Comparison of ENCODE assay signal across 8 cellular contexts in the genomic region with DNA sequence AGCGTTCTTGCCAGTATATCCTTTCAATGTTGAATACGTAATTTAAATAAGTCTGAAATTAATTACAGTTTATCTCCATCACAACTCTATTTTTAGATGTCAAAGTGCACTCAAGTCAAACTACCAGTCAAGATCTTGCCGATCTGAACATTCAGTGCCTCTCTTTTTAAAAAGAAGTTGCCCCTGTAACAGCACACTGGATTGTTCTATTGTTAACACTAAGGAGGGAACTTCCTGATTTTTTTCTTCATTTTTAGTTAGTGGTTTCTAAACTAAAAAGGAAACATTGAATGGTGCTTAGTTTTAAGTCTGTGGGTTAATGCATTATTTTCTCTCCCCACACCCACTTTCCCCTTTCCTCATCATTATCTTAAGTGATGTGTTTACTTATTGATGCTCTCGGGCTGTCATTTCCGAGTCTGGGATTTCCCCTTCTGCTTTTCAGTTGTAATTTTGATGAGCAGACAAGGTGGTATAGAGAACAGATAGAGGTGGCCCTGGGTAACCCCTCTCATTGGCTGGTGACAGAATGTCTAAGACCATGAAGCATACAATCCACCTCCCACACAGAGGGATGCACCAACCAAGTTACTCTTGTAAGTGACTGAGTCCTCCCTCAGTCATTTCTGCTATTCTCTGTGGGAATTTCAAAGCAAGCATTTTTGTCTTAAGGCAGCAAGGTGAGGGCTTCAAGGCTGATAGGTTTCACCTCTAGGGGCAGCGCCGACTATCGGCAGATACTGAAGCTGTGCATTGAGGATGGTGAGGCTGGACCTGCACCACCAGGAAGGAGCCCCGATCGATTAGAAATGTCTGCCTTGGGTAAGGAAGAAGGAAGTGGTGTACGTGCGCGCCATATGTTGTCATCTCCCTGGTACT. TPM values are rescaled to one million over a fixed set of nuclear protein-coding genes. Genes with fewer than 3 reads are reported as not detected.
A peak's percentile ranks its signal among the peaks of the same experiment; 100 is the strongest.
DNase-seq lines count a peak whose midpoint lies in the region; ATAC-seq and TF ChIP-seq lines count a peak whose summit lies in the region.
"Had no signal": no experiment of that assay in that cellular context is flagged by ENCODE, and none has a peak within 500 bp of the region (broad histone marks: within the 10 kb centered on the region; RNA-seq: fewer than 3 reads in every experiment).

No MANE protein-coding gene starts in this region.

- H3K27ac Mint-ChIP-seq in activated naive CD8-positive, alpha-beta T cell treated with anti-CD3 and anti-CD28 coated beads for 36 hours = peak overlapping the region; percentile 22

- peak; percentile 76 for ATAC-seq in GM21619 (IDR thresholded peaks at IDR 0.05; ENCODE audit: unreplicated experiment)

- H3K4me1 Mint-ChIP-seq in activated naive CD8-positive, alpha-beta T cell treated with anti-CD3 and anti-CD28 coated beads for 36 hours = peaks cover 16% of the 10 kb centered on the region

- TF ChIP-seq CTCF in GM20000 (IDR thresholded peaks at IDR 0.05; ENCODE audit: extremely low read depth, missing control alignments) = no peak

- H3K9me3 Mint-ChIP-seq in activated naive CD8-positive, alpha-beta T cell treated with anti-CD3 and anti-CD28 coated beads for 36 hours = no peaks in the 10 kb centered on the region

- peaks cover 13% of the 10 kb centered on the region for H3K27me3 Mint-ChIP-seq in activated naive CD8-positive, alpha-beta T cell treated with anti-CD3 and anti-CD28 coated beads for 36 hours

- peak; percentile 62 to 73 for DNase-seq in NOMO-1 (lab: John Stamatoyannopoulos, UW; ENCODE audit: unreplicated experiment in 2 of 2)
- peak; percentile 61 for DNase-seq in activated naive CD8-positive, alpha-beta T cell treated with anti-CD3 and anti-CD28 coated beads for 36 hours
- DNase-seq in stimulated activated CD4-positive, alpha-beta T cell treated with anti-CD3 and anti-CD28 coated beads, Interleukin-4, amount 100 ng/mL, for 48 hours (ENCODE audit: low read depth in 2 of 2) = peak; percentile 28 to 35
- no peak for DNase-seq in GM20000 (ENCODE audit: low spot score)
- no peak for DNase-seq in NCI-H1105 (lab: John Stamatoyannopoulos, UW)
- no peak for DNase-seq in activated gamma-delta T cell (lab: John Stamatoyannopoulos, UW)

- H3K36me3 Mint-ChIP-seq in activated naive CD8-positive, alpha-beta T cell treated with anti-CD3 and anti-CD28 coated beads for 36 hours = no peaks in the 10 kb centered on the region

- H3K4me3 Mint-ChIP-seq in activated naive CD8-positive, alpha-beta T cell treated with anti-CD3 and anti-CD28 coated beads for 36 hours = peak overlapping the region; percentile 6

RNA-seq across cellular contexts. Expression of a gene that starts 49.4 kb away (rescaled TPM):
- total RNA-seq in activated naive CD8-positive, alpha-beta T cell treated with anti-CD3 and anti-CD28 coated beads for 36 hours = 1 to 10 TPM in 1 of 2 experiments, under 1 TPM in 1; 0.80 to 1.6 TPM
- total RNA-seq: LHCN-M2 had no signal

Comparison
In these comparisons a context has a peak if more than half of its experiments do, and no peak if none do; other contexts are left out.
1. DNase-seq: peak in NOMO-1 (2 of 2), activated naive CD8-positive, alpha-beta T cell treated with anti-CD3 and anti-CD28 coated beads for 36 hours (single experiment) and stimulated activated CD4-positive, alpha-beta T cell treated with anti-CD3 and anti-CD28 coated beads, Interleukin-4, amount 100 ng/mL, for 48 hours (2 of 2); none in GM20000 (single experiment), NCI-H1105 (single experiment) and activated gamma-delta T cell (single experiment).